In the genomic region with DNA sequence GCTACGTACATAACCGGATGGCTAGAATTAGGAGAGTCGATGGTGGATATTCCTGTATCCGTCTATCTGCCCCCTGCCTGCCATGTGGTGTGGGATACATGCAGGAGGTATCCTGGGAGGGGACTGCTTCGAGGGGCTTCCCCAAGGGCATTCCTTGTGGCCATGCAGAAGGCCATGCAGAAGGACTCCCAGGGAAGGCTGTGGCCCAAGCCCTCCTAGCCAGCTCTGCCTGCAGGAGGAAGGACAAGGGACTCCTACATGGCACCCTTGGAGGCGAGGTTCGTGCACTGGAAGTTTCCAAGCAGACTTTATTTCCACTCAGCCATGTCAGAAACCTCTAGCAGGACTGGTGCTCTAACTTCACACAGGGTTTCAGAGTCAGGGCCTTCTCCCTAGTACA, we compare ENCODE assay signal across 28 cellular contexts.
"Had no signal": no experiment of that assay in that cellular context is flagged by ENCODE, and none has a peak within 500 bp of the region (broad histone marks: within the 10 kb centered on the region; RNA-seq: fewer than 3 reads in every experiment).

No MANE protein-coding gene starts in this region.

- ATAC-seq: activated CD4-positive, CD25-positive, alpha-beta regulatory T cell treated with anti-CD3 and anti-CD28 coated beads, Interleukin-2, amount 50 U/mL, for 24 hours; activated CD8-positive, alpha-beta T cell treated with anti-CD3 and anti-CD28 coated beads for 36 hours; activated T-cell treated with anti-CD3 and anti-CD28 coated beads, Interleukin-2, amount 50 U/mL, for 72 hours; Right ventricle myocardium inferior; SK-N-SH treated with all-trans-retinoic acid at 6 μM for 48 hours had no signal

- DNase-seq: activated CD4-positive, alpha-beta T cell treated with anti-CD3 and anti-CD28 coated beads for 4 hours; activated CD8-positive, alpha-beta memory T cell treated with anti-CD3 and anti-CD28 coated beads, Interleukin-2, amount 50 U/mL, for 4 hours; activated CD8-positive, alpha-beta T cell treated with anti-CD3 and anti-CD28 coated beads for 36 hours; activated gamma-delta T cell treated with Interleukin-2 at 50 U/mL for 16 hours; activated naive CD4-positive, alpha-beta T cell treated with anti-CD3 and anti-CD28 coated beads, Interleukin-2, amount 10 ng/mL, durations not matched to agents 7 days and 5 days; activated naive CD8-positive, alpha-beta T cell treated with anti-CD3 and anti-CD28 coated beads, Interleukin-2, amount 10 ng/mL, durations not matched to agents 7 days and 5 days; activated T-cell treated with anti-CD3 and anti-CD28 coated beads, Interleukin-2, amount 50 U/mL, for 72 hours; adrenal gland; central memory CD4-positive, alpha-beta T cell; MG63; MV-4-11; NCI-H1092 treated with DMSO at 0.1 percent for 48 hours; NCI-H1417 treated with DMSO at 0.1 percent for 48 hours; NCI-H1694; NCI-H2029; NCI-H2107; NCI-H2171 treated with DMSO at 0.1 percent for 48 hours; NCI-H226; NCI-H526; NCI-H774; RPMI8226 had no signal

- H3K27ac ChIP-seq: SJSA1 had no signal

- H3K27me3 ChIP-seq: adrenal gland, breast epithelium, MG63, SJSA1 had no signal

- H3K4me1 ChIP-seq: breast epithelium had no signal

- H3K4me3 Mint-ChIP-seq: activated CD8-positive, alpha-beta T cell treated with anti-CD3 and anti-CD28 coated beads for 36 hours; activated naive CD4-positive, alpha-beta T cell treated with anti-CD3 and anti-CD28 coated beads, Interleukin-2, amount 10 ng/mL, durations not matched to agents 7 days and 5 days; activated naive CD8-positive, alpha-beta T cell treated with anti-CD3 and anti-CD28 coated beads, Interleukin-2, amount 10 ng/mL, durations not matched to agents 7 days and 5 days; activated T-cell treated with anti-CD3 and anti-CD28 coated beads, Interleukin-2, amount 50 U/mL, for 72 hours; T-helper 2 cell treated with Interferon-gamma antibody and Interleukin-4, amounts not matched to agents 5 μg/mL and 100 μg/mL, for 36 hours had no signal

- H3K9me3 Mint-ChIP-seq: activated CD8-positive, alpha-beta T cell treated with anti-CD3 and anti-CD28 coated beads for 36 hours; activated naive CD4-positive, alpha-beta T cell treated with anti-CD3 and anti-CD28 coated beads, Interleukin-2, amount 10 ng/mL, durations not matched to agents 7 days and 5 days; activated naive CD8-positive, alpha-beta T cell treated with anti-CD3 and anti-CD28 coated beads, Interleukin-2, amount 10 ng/mL, durations not matched to agents 7 days and 5 days; activated T-cell treated with anti-CD3 and anti-CD28 coated beads, Interleukin-2, amount 50 U/mL, for 72 hours; activated T-helper 2 cell treated with anti-CD3 and anti-CD28 coated beads, Interferon-gamma antibody, Interleukin-2, Interleukin-4, amounts not matched to agents 10 μg/mL and 5 μg/mL and 100 μg/mL, durations not matched to agents 14 hours and 24 hours and 36 hours; T-helper 2 cell treated with Interferon-gamma antibody and Interleukin-4, amounts not matched to agents 5 μg/mL and 100 μg/mL, for 36 hours had no signal

- H3K36me3 Mint-ChIP-seq: activated naive CD4-positive, alpha-beta T cell treated with anti-CD3 and anti-CD28 coated beads, Interleukin-2, amount 10 ng/mL, durations not matched to agents 7 days and 5 days had no signal

- H3K9me3 ChIP-seq: adrenal gland, breast epithelium, MG63, SJSA1 had no signal

- H3K4me3 ChIP-seq: adrenal gland, breast epithelium, MG63, SJSA1 had no signal

- H3K27ac Mint-ChIP-seq: activated CD8-positive, alpha-beta T cell treated with anti-CD3 and anti-CD28 coated beads for 36 hours; activated naive CD4-positive, alpha-beta T cell treated with anti-CD3 and anti-CD28 coated beads, Interleukin-2, amount 10 ng/mL, durations not matched to agents 7 days and 5 days; activated naive CD8-positive, alpha-beta T cell treated with anti-CD3 and anti-CD28 coated beads, Interleukin-2, amount 10 ng/mL, durations not matched to agents 7 days and 5 days; activated T-cell treated with anti-CD3 and anti-CD28 coated beads, Interleukin-2, amount 50 U/mL, for 72 hours; activated T-helper 2 cell treated with anti-CD3 and anti-CD28 coated beads, Interferon-gamma antibody, Interleukin-2, Interleukin-4, amounts not matched to agents 10 μg/mL and 5 μg/mL and 100 μg/mL, durations not matched to agents 14 hours and 24 hours and 36 hours; T-helper 2 cell treated with Interferon-gamma antibody and Interleukin-4, amounts not matched to agents 5 μg/mL and 100 μg/mL, for 36 hours had no signal

- H3K36me3 ChIP-seq: adrenal gland, breast epithelium, MG63, SJSA1 had no signal
